ENCODE assay signal across 1 cellular context in the genomic region with DNA sequence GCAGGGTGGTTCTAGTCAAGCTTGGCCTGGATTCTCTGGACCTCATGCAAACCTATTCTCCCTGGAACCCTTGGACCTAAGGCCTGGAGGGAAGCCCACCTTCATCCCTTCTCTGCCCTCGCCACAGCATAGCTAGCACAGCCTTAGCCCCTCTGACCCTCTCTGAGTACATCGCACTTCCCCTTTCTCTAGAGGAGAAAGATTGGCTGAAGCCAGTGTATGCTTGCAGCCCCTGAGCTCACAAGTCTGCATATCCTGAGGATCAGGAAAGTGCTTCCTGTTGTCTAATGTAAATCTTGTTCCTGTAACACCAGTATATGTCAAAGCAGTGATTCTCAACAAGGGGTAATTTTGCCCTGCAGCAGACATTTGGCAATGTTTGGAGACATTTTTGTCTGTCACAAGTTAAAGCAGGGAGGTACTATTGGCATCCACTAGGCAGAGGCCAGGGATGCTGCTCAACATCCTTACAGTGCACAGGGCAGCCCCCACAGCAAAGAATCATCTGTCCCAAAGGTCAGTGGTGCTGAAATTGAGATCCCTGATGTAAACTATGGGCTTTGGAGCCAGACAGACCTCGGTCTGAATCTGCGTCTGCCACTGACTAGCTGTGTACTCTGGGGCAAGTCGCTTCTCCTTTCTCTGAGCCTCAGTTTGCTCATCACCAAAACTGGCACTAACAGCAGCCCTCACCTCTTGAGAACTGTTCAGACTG.
TF ChIP-seq lines count a peak whose summit lies in the region.

No MANE protein-coding gene starts in this region.

TF ChIP-seq in HepG2, 621 proteins besides CTCF, POLR2A, EP300 and RAD21:
- TF ChIP-seq, protein P1, sequence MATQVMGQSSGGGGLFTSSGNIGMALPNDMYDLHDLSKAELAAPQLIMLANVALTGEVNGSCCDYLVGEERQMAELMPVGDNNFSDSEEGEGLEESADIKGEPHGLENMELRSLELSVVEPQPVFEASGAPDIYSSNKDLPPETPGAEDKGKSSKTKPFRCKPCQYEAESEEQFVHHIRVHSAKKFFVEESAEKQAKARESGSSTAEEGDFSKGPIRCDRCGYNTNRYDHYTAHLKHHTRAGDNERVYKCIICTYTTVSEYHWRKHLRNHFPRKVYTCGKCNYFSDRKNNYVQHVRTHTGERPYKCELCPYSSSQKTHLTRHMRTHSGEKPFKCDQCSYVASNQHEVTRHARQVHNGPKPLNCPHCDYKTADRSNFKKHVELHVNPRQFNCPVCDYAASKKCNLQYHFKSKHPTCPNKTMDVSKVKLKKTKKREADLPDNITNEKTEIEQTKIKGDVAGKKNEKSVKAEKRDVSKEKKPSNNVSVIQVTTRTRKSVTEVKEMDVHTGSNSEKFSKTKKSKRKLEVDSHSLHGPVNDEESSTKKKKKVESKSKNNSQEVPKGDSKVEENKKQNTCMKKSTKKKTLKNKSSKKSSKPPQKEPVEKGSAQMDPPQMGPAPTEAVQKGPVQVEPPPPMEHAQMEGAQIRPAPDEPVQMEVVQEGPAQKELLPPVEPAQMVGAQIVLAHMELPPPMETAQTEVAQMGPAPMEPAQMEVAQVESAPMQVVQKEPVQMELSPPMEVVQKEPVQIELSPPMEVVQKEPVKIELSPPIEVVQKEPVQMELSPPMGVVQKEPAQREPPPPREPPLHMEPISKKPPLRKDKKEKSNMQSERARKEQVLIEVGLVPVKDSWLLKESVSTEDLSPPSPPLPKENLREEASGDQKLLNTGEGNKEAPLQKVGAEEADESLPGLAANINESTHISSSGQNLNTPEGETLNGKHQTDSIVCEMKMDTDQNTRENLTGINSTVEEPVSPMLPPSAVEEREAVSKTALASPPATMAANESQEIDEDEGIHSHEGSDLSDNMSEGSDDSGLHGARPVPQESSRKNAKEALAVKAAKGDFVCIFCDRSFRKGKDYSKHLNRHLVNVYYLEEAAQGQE (IDR thresholded peaks at IDR 0.05; ENCODE audit: borderline replicate concordance in 1 of 2, low read depth in 1 of 2, low read length in 2 of 2) = peak in 1 of 2 experiments; percentile 80; a peak in 2 of 4 replicates
- TF ChIP-seq SSRP1 (CRISPR knock-in tag; IDR thresholded peaks at IDR 0.05) = 0 out of 2 replicates have a peak, but pooled peaks have one; percentile 54
- TF ChIP-seq RBFOX2 (IDR thresholded peaks at IDR 0.05; ENCODE audit: low read depth, low read length) = no peak
- TF ChIP-seq NFATC3 (CRISPR knock-in tag; IDR thresholded peaks at IDR 0.05) = 0 out of 2 replicates have a peak, but pooled peaks have one; percentile 29
- TF ChIP-seq ZNF737 (CRISPR knock-in tag; IDR thresholded peaks at IDR 0.05; ENCODE audit: borderline replicate concordance) = 0 out of 2 replicates have a peak, but pooled peaks have one; percentile 50
- TF ChIP-seq MIER2 (CRISPR knock-in tag; IDR thresholded peaks at IDR 0.05) = peak; percentile 68
- TF ChIP-seq ZNF350 (CRISPR knock-in tag; IDR thresholded peaks at IDR 0.05; ENCODE audit: borderline replicate concordance, low read depth) = 0 out of 2 replicates have a peak, but pooled peaks have one; percentile 5
- peak; percentile 12; the same call in 1 of the 2 replicates for TF ChIP-seq ZNF501 (CRISPR knock-in tag; IDR thresholded peaks at IDR 0.05)
- no peak for TF ChIP-seq ZFP82 (CRISPR knock-in tag; IDR thresholded peaks at IDR 0.05; ENCODE audit: borderline replicate concordance)
